Comparison of ENCODE assay signal across 9 cellular contexts in genomic region chr4:152643153-152644035, GRCh38. TPM values are rescaled to one million over a fixed set of nuclear protein-coding genes. Genes with fewer than 3 reads are reported as not detected.
DNase-seq lines count a peak whose midpoint lies in the region; ATAC-seq, FAIRE-seq and TF ChIP-seq lines count a peak whose summit lies in the region.
"Had no signal": no experiment of that assay in that cellular context is flagged by ENCODE, and none has a peak within 500 bp of the region (broad histone marks: within the 10 kb centered on the region; RNA-seq: fewer than 3 reads in every experiment).

No MANE protein-coding gene starts in this region.

- H3K27ac ChIP-seq in cardiac muscle cell (peak overlapping the region; percentile 55), A673 (ENCODE audit: low read depth, low read length, poor library complexity, severe bottlenecking) (no peak overlapping the region)
- H3K27ac ChIP-seq: SJSA1 had no signal

- CTCF ChIA-PET in A673 (lab: Charles Lee), result no interaction called here

- no peak for TF ChIP-seq POLR2A in erythroblast (IDR thresholded peaks at IDR 0.05; ENCODE audit: low read length)

- intact Hi-C loops in A673 (cut with micrococcal nuclease; ENCODE audit: unreplicated experiment), result loop anchor here (5.0 kb wide), 1 partner anchor 236 kb away; no protein-coding TSS in a partner anchor

- DNase-seq in NCI-H69 (lab: John Stamatoyannopoulos, UW), result peak; percentile 17
- DNase-seq in cardiac muscle cell (ENCODE audit: low read depth in 1 of 2, low spot score in 1 of 2), result peak in 1 of 2 donors; percentile 46
- DNase-seq in A673 (ENCODE audit: low spot score), result no peak
- DNase-seq in erythroblast (lab: John Stamatoyannopoulos, UW), result no peak
- DNase-seq in RCC 7860 (ENCODE audit: low spot score), result no peak
- no peak for DNase-seq in glomerular visceral epithelial cell (ENCODE audit: extremely low spot score)

- no peak overlapping the region for H3K4me3 ChIP-seq in cardiac muscle cell
- no peak overlapping the region for H3K4me3 ChIP-seq in A673 (ENCODE audit: low read depth, low read length, poor library complexity, severe bottlenecking)
- H3K4me3 ChIP-seq: SJSA1 had no signal

- peaks cover 12% of the 10 kb centered on the region for H3K4me1 ChIP-seq in cardiac muscle cell (ENCODE audit: low read depth)
- no peaks in the 10 kb centered on the region for H3K4me1 ChIP-seq in A673 (ENCODE audit: insufficient read depth, low read length, poor library complexity, severe bottlenecking)
- H3K4me1 ChIP-seq: SJSA1 had no signal

- H3K36me3 ChIP-seq in cardiac muscle cell, result no peaks in the 10 kb centered on the region
- H3K36me3 ChIP-seq in A673 (ENCODE audit: insufficient read depth, low read length, poor library complexity, severe bottlenecking), result no peaks in the 10 kb centered on the region
- H3K36me3 ChIP-seq: SJSA1 had no signal

- H3K9me3 ChIP-seq in cardiac muscle cell (ENCODE audit: low read depth), result no peaks in the 10 kb centered on the region
- no peaks in the 10 kb centered on the region for H3K9me3 ChIP-seq in A673 (ENCODE audit: low read depth, low read length, poor library complexity, severe bottlenecking)
- H3K9me3 ChIP-seq: SJSA1 had no signal

- peak; percentile 87 for ATAC-seq in GM18870 (IDR thresholded peaks at IDR 0.05; ENCODE audit: unreplicated experiment)
- ATAC-seq in HG02571 (IDR thresholded peaks at IDR 0.05; ENCODE audit: unreplicated experiment), result peak; percentile 79

- no peak for TF ChIP-seq CTCF in cardiac muscle cell (IDR thresholded peaks at IDR 0.05; ENCODE audit: low read depth, low read length)
- TF ChIP-seq CTCF in A673 (conservative IDR thresholded peaks at IDR 0.05; ENCODE audit: low read depth, low read length), result no peak

- BruUV-seq in A673 (replicated peaks; lab: Mats Ljungman, UMichigan), result no TSS peak

- POLR2A ChIA-PET in A673 (lab: Charles Lee; ENCODE audit: low non-redundant PET), result interaction anchor here (0.6 kb wide), 1 partner anchor 11 kb away, joined by 3 read pairs; no protein-coding TSS in a partner anchor

- H3K27me3 ChIP-seq in cardiac muscle cell (no peaks in the 10 kb centered on the region), A673 (replicated peaks; ENCODE audit: insufficient read depth, low read depth, low read length, poor library complexity) (no peaks in the 10 kb centered on the region)
- H3K27me3 ChIP-seq: SJSA1 had no signal

- no peak for FAIRE-seq in RCC 7860 (lab: Jason Lieb, UNC)

RNA-seq across cellular contexts. Expression of gene TMEM154, which starts 36.4 kb away (rescaled TPM):
- total RNA-seq in cardiac muscle cell, result 0.12 and 0.67 TPM in 2 replicates
- polyA plus RNA-seq in cardiac muscle cell, result 0.21 and 1.0 TPM in 2 replicates
- 2.3 and 2.6 TPM in 2 replicates for total RNA-seq in A673 (2021)
